13 cellular contexts compared by ENCODE assay signal in genomic region chr10:6977641-6978627, GRCh38.
"Had no signal": no experiment of that assay in that cellular context is flagged by ENCODE, and none has a peak within 500 bp of the region (broad histone marks: within the 10 kb centered on the region; RNA-seq: fewer than 3 reads in every experiment).

No MANE protein-coding gene starts in this region.

- DNase-seq: activated CD4-positive, alpha-beta T cell treated with anti-CD3 and anti-CD28 coated beads, Interleukin-2, amount 50 U/mL, for 4 hours; activated naive CD4-positive, alpha-beta T cell treated with anti-CD3 and anti-CD28 coated beads, Interleukin-2, amount 50 U/mL, for 16 hours; activated T-cell treated with anti-CD3 and anti-CD28 coated beads, Interleukin-2, amount 50 U/mL, for 1 hour; adrenal gland; foreskin melanocyte; heart left ventricle; left lung; stimulated activated CD4-positive, alpha-beta T cell treated with anti-CD3 and anti-CD28 coated beads, Interleukin-1b, Interleukin-23, amount 100 ng/mL, for 48 hours; stimulated activated naive CD4-positive, alpha-beta T cell; T-helper 2 cell had no signal

- H3K27ac ChIP-seq: adrenal gland, heart left ventricle, left lung, right atrium auricular region, suprapubic skin had no signal

- H3K27me3 ChIP-seq: adrenal gland, left lung, right atrium auricular region had no signal

- H3K9me3 ChIP-seq: adrenal gland, heart left ventricle, left lung, right atrium auricular region had no signal

- H3K4me2 ChIP-seq: smooth muscle cell had no signal

- H3K36me3 ChIP-seq: adrenal gland, heart left ventricle, left lung, right atrium auricular region, suprapubic skin had no signal

- H3K4me1 ChIP-seq: adrenal gland, left lung, right atrium auricular region, suprapubic skin had no signal

- H3K4me3 ChIP-seq: adrenal gland, heart left ventricle, left lung, right atrium auricular region, smooth muscle cell, suprapubic skin had no signal
